18 cellular contexts compared by ENCODE assay signal in genomic region chr12:10732554-10732953, GRCh38. TPM values are rescaled to one million over a fixed set of nuclear protein-coding genes. Genes with fewer than 3 reads are reported as not detected.
DNase-seq lines count a peak whose midpoint lies in the region; ATAC-seq and TF ChIP-seq lines count a peak whose summit lies in the region.
"Had no signal": no experiment of that assay in that cellular context is flagged by ENCODE, and none has a peak within 500 bp of the region (broad histone marks: within the 10 kb centered on the region; RNA-seq: fewer than 3 reads in every experiment).

No MANE protein-coding gene starts in this region.

- H4K8ac ChIP-seq in trophoblast cell (ENCODE audit: low read depth, low read length), result no peak overlapping the region

- no peak overlapping the region for H2BK120ac ChIP-seq in trophoblast cell (ENCODE audit: insufficient read depth, low read length, poor library complexity)

- H3K79me2 ChIP-seq in GM23338 (replicated peaks; ENCODE audit: insufficient read depth), result no peaks in the 10 kb centered on the region
- H3K79me2 ChIP-seq in trophoblast cell (ENCODE audit: control insufficient read depth, insufficient read depth, low read length, poor library complexity), result no peaks in the 10 kb centered on the region

- H3F3A ChIP-seq in GM23338 (replicated peaks; ENCODE audit: low read depth), result no peaks in the 10 kb centered on the region

- H3K4me3 Mint-ChIP-seq in GM23338, result no peak overlapping the region
- H3K4me3 Mint-ChIP-seq in activated naive CD4-positive, alpha-beta T cell treated with anti-CD3 and anti-CD28 coated beads for 36 hours, result no peak overlapping the region
- H3K4me3 Mint-ChIP-seq: CD4-positive, CD25-positive, alpha-beta regulatory T cell; CD8-positive, alpha-beta memory T cell had no signal

- H3K27me3 ChIP-seq in GM23338 (ENCODE audit: insufficient read depth) (no peaks in the 10 kb centered on the region), trophoblast cell (ENCODE audit: insufficient read depth, low read length) (no peaks in the 10 kb centered on the region)

- no peak overlapping the region for H3K18ac ChIP-seq in trophoblast cell (ENCODE audit: low read length)

- ATAC-seq in GM23338, result no peak

- no peaks in the 10 kb centered on the region for H3K9me3 Mint-ChIP-seq in GM23338
- no peaks in the 10 kb centered on the region for H3K9me3 Mint-ChIP-seq in activated naive CD4-positive, alpha-beta T cell treated with anti-CD3 and anti-CD28 coated beads for 36 hours
- H3K9me3 Mint-ChIP-seq: CD8-positive, alpha-beta memory T cell had no signal

- DNase-seq in AG20443 (ENCODE audit: low spot score) (peak; percentile 14), GM23338 (ENCODE audit: low spot score) (no peak), SK-N-MC (ENCODE audit: low read depth, low spot score) (no peak), trophoblast cell (no peak), GDM1 (lab: John Stamatoyannopoulos, UW) (no peak)
- DNase-seq in activated naive CD4-positive, alpha-beta T cell treated with anti-CD3 and anti-CD28 coated beads for 36 hours, result no peak
- DNase-seq: BE2C; C1 segment of cervical spinal cord; CD4-positive, CD25-positive, alpha-beta regulatory T cell; CD8-positive, alpha-beta memory T cell; COR-L47; DMS 273 treated with DMSO at 0.1 percent for 48 hours; DMS53; DND-41; GM23248; H7; IMR-90; KBM-7 had no signal

- no peak overlapping the region for H3K27ac ChIP-seq in GM23338 (ENCODE audit: low read depth)
- no peak overlapping the region for H3K27ac ChIP-seq in SK-N-MC
- H3K27ac ChIP-seq in trophoblast cell (ENCODE audit: low read depth, low read length), result no peak overlapping the region
- H3K27ac ChIP-seq: GM23248 had no signal

- no peaks in the 10 kb centered on the region for H3K79me1 ChIP-seq in trophoblast cell (ENCODE audit: low read length)

- H3K4me3 ChIP-seq in GM23338 (no peak overlapping the region), SK-N-MC (peak overlapping the region; percentile 45), trophoblast cell (ENCODE audit: low read depth, low read length) (no peak overlapping the region)
- H3K4me3 ChIP-seq: GM23248 had no signal

- no peaks in the 10 kb centered on the region for H4K20me1 ChIP-seq in GM23338 (replicated peaks; ENCODE audit: insufficient read depth)

- no peak overlapping the region for H2AK5ac ChIP-seq in trophoblast cell (ENCODE audit: low read length)

- H3K36me3 ChIP-seq in GM23338 (ENCODE audit: insufficient read depth), result no peaks in the 10 kb centered on the region
- H3K36me3 ChIP-seq in SK-N-MC (ENCODE audit: insufficient read depth, low read length), result no peaks in the 10 kb centered on the region
- H3K36me3 ChIP-seq in trophoblast cell (ENCODE audit: control insufficient read depth in 1 of 2, insufficient read depth in 2 of 2, low read length in 2 of 2), result no peaks in the 10 kb centered on the region
- H3K36me3 ChIP-seq: BE2C had no signal

- no peak overlapping the region for H3K23ac ChIP-seq in trophoblast cell (ENCODE audit: low read length)

- intact Hi-C loops in activated naive CD4-positive, alpha-beta T cell treated with anti-CD3 and anti-CD28 coated beads for 36 hours (cut with micrococcal nuclease), result no loop called here

- H3K4me1 ChIP-seq in GM23338 (ENCODE audit: insufficient read depth) (no peaks in the 10 kb centered on the region), trophoblast cell (ENCODE audit: control insufficient read depth in 1 of 2, insufficient read depth in 2 of 2, low read length in 2 of 2) (no peaks in the 10 kb centered on the region)
- H3K4me1 ChIP-seq: BE2C had no signal

- no CpG with 5 or more reads among the region's 4 CpGs for WGBS in trophoblast cell (ENCODE audit: extremely low coverage, insufficient coverage, insufficient read length)

- no peak overlapping the region for H3K27ac Mint-ChIP-seq in GM23338
- no peak overlapping the region for H3K27ac Mint-ChIP-seq in activated naive CD4-positive, alpha-beta T cell treated with anti-CD3 and anti-CD28 coated beads for 36 hours
- H3K27ac Mint-ChIP-seq: CD4-positive, CD25-positive, alpha-beta regulatory T cell; CD8-positive, alpha-beta memory T cell had no signal

- H3K9me2 ChIP-seq in GM23338 (ENCODE audit: insufficient read depth), result 0 out of 2 replicates have a peak, but pooled peaks cover 3% of the 10 kb centered on the region

- no peak overlapping the region for H2BK12ac ChIP-seq in trophoblast cell (ENCODE audit: low read length)

- no peaks in the 10 kb centered on the region for H3K27me3 Mint-ChIP-seq in GM23338 (ENCODE audit: insufficient read depth, low read depth, poor library complexity)
- peaks cover 13% of the 10 kb centered on the region for H3K27me3 Mint-ChIP-seq in activated naive CD4-positive, alpha-beta T cell treated with anti-CD3 and anti-CD28 coated beads for 36 hours (ENCODE audit: low read depth)

- H3K4me1 Mint-ChIP-seq in GM23338, result no peaks in the 10 kb centered on the region
- peaks cover 4% of the 10 kb centered on the region for H3K4me1 Mint-ChIP-seq in activated naive CD4-positive, alpha-beta T cell treated with anti-CD3 and anti-CD28 coated beads for 36 hours (ENCODE audit: low read depth)
- H3K4me1 Mint-ChIP-seq: CD4-positive, CD25-positive, alpha-beta regulatory T cell; CD8-positive, alpha-beta memory T cell had no signal

- no peak overlapping the region for H4K12ac ChIP-seq in trophoblast cell (ENCODE audit: low read depth, low read length)

- H3K9me3 ChIP-seq in SK-N-MC (ENCODE audit: low read depth, low read length) (no peaks in the 10 kb centered on the region), trophoblast cell (ENCODE audit: insufficient read depth, low read depth, low read length) (no peaks in the 10 kb centered on the region)
- H3K9me3 ChIP-seq: BE2C had no signal

- peak overlapping the region; percentile 10 for H2BK5ac ChIP-seq in trophoblast cell (ENCODE audit: low read depth, low read length, poor library complexity)

- CTCF ChIA-PET in activated naive CD4-positive, alpha-beta T cell treated with anti-CD3 and anti-CD28 coated beads for 36 hours (lab: Charles Lee), result interaction anchor here (2.7 kb wide), 1 partner anchor 17 kb away, joined by 11 read pairs; no protein-coding TSS in a partner anchor

- H2AFZ ChIP-seq in GM23338, result 0 out of 2 replicates have a peak overlapping the region, but pooled peaks have one; percentile 39
- H2AFZ ChIP-seq in trophoblast cell (ENCODE audit: insufficient read depth, low read length, poor library complexity), result no peak overlapping the region
- H2AFZ ChIP-seq: GM23248 had no signal

- H3K4ac ChIP-seq in trophoblast cell (ENCODE audit: low read depth, low read length), result no peak overlapping the region

- TF ChIP-seq CTCF in GM23338 (conservative IDR thresholded peaks at IDR 0.05; ENCODE audit: low read depth in 2 of 2), result no peak

- H3K36me3 Mint-ChIP-seq in GM23338 (ENCODE audit: low read depth), result no peaks in the 10 kb centered on the region
- no peaks in the 10 kb centered on the region for H3K36me3 Mint-ChIP-seq in activated naive CD4-positive, alpha-beta T cell treated with anti-CD3 and anti-CD28 coated beads for 36 hours (ENCODE audit: low read depth)
- H3K36me3 Mint-ChIP-seq: CD4-positive, CD25-positive, alpha-beta regulatory T cell had no signal

- H3K14ac ChIP-seq in trophoblast cell (ENCODE audit: low read length), result no peak overlapping the region

- H3K4me2 ChIP-seq in GM23338 (no peak overlapping the region), trophoblast cell (ENCODE audit: low read length) (no peak overlapping the region)

- H3K9ac ChIP-seq in SK-N-MC (ENCODE audit: insufficient read length), result no peak overlapping the region
- H3K9ac ChIP-seq in trophoblast cell (ENCODE audit: low read length), result no peak overlapping the region
- H3K9ac ChIP-seq: GM23248 had no signal

- H4K91ac ChIP-seq in trophoblast cell (ENCODE audit: low read depth, low read length), result no peak overlapping the region

TF ChIP-seq in GM23338, 12 proteins besides CTCF, POLR2A, EP300 and RAD21 (continues in another document):
- no peak for TF ChIP-seq CREB1 (CRISPR knock-in tag; IDR thresholded peaks at IDR 0.05; ENCODE audit: low read depth)
- TF ChIP-seq STAT1 (IDR thresholded peaks at IDR 0.05; ENCODE audit: unreplicated experiment), result no peak

RNA-seq across cellular contexts. Expression of gene YBX3, which starts 9.4 kb away (rescaled TPM):
- 179 and 182 TPM in 2 replicates for total RNA-seq in GM23338 (2014; rRNA removed; shearing (Covaris generic))
- 450 and 500 TPM in 2 replicates for polyA plus RNA-seq in GM23338 (2016; fragmentation: Nextera tagmentation; extraction: Ambion mirVana)
- polyA plus RNA-seq in trophoblast cell (2013), result 213 and 218 TPM in 2 replicates
- total RNA-seq in activated naive CD4-positive, alpha-beta T cell treated with anti-CD3 and anti-CD28 coated beads for 36 hours, result 100 to 1,000 TPM; 192 to 219 TPM

RNA-seq across cellular contexts. Expression of gene STYK1, which starts 58.7 kb away (rescaled TPM):
- total RNA-seq in GM23338 (2014; rRNA removed; shearing (Covaris generic)), result 0.97 and 1.8 TPM in 2 replicates
- polyA plus RNA-seq in GM23338 (2016; fragmentation: Nextera tagmentation; extraction: Ambion mirVana), result 0.83 and 1.2 TPM in 2 replicates
- 1.7 and 1.8 TPM in 2 replicates for polyA plus RNA-seq in trophoblast cell (2013)
- total RNA-seq in activated naive CD4-positive, alpha-beta T cell treated with anti-CD3 and anti-CD28 coated beads for 36 hours, result not detected
- total RNA-seq: CD4-positive, CD25-positive, alpha-beta regulatory T cell had no signal
- polyA plus RNA-seq: CD4-positive, CD25-positive, alpha-beta regulatory T cell had no signal
